22 cellular contexts compared by ENCODE assay signal in genomic region chr4:76712564-76712963, GRCh38.
DNase-seq lines count a peak whose midpoint lies in the region; ATAC-seq, FAIRE-seq and TF ChIP-seq lines count a peak whose summit lies in the region.
"Had no signal": no experiment of that assay in that cellular context is flagged by ENCODE, and none has a peak within 500 bp of the region (broad histone marks: within the 10 kb centered on the region; RNA-seq: fewer than 3 reads in every experiment).

No MANE protein-coding gene starts in this region.

- TF ChIP-seq CTCF in RWPE2 (IDR thresholded peaks at IDR 0.05; ENCODE audit: poor library complexity, severe bottlenecking) (no peak), keratinocyte (optimal IDR thresholded peaks at IDR 0.05 in 1 of 3, IDR thresholded peaks at IDR 0.05 in 1 of 3, conservative IDR thresholded peaks at IDR 0.05 in 1 of 3; ENCODE audit: extremely low read depth in 1 of 3, insufficient read depth in 2 of 3, low read length in 3 of 3) (no peak), GM13976 (IDR thresholded peaks at IDR 0.05; ENCODE audit: borderline replicate concordance, control extremely low read depth, extremely low read depth, insufficient read depth, missing control alignments) (no peak)

- no peaks in the 10 kb centered on the region for H3K9me1 ChIP-seq in keratinocyte (ENCODE audit: control insufficient read depth, extremely low read depth, insufficient read depth, low read length)

- dilution Hi-C loops in keratinocyte (cut with MboI; ENCODE audit: extremely low pct_ligation_motif_present, low sequenced_read_pairs), result no loop called here

- peak; percentile 80 for ATAC-seq in RWPE2 (ENCODE audit: low read depth)
- ATAC-seq in GM21526 (IDR thresholded peaks at IDR 0.05; ENCODE audit: low FRiP score, unreplicated experiment), result no peak
- ATAC-seq: K562 had no signal

- H3K27ac ChIP-seq in RWPE2 (ENCODE audit: poor library complexity, severe bottlenecking), result no peak overlapping the region
- no peak overlapping the region for H3K27ac ChIP-seq in keratinocyte (ENCODE audit: control insufficient read depth, insufficient read depth, low read length)
- H3K27ac ChIP-seq: GM23248, SK-N-MC had no signal

- H4K20me1 ChIP-seq in keratinocyte (ENCODE audit: control insufficient read depth, extremely low read depth, insufficient read depth, low read length), result no peaks in the 10 kb centered on the region

- H3K36me3 ChIP-seq in RWPE2 (ENCODE audit: low read depth) (peaks cover 45% of the 10 kb centered on the region), keratinocyte (ENCODE audit: control insufficient read depth in 2 of 2, extremely low read depth in 1 of 2, insufficient read depth in 2 of 2, low read length in 2 of 2) (peaks cover 0 to 8% of the 10 kb centered on the region in 2 experiments)

- FAIRE-seq in GM12892 (lab: Jason Lieb, UNC) (peak; percentile 14), keratinocyte (lab: Jason Lieb, UNC) (peak; percentile 41)
- FAIRE-seq: K562 had no signal

- H3K4me2 ChIP-seq in keratinocyte (ENCODE audit: control insufficient read depth, extremely low read depth, insufficient read depth, low read depth, low read length), result no peak overlapping the region

- H2AFZ ChIP-seq in keratinocyte (ENCODE audit: control insufficient read depth, low read length), result no peak overlapping the region
- H2AFZ ChIP-seq: GM23248 had no signal

- in situ Hi-C loops in GM13976 (cut with MboI; ENCODE audit: low sequenced_read_pairs, unreplicated experiment), result no loop called here

- no peak overlapping the region for H3K9ac ChIP-seq in keratinocyte (ENCODE audit: control insufficient read depth, extremely low read depth, insufficient read depth, low read length)
- H3K9ac ChIP-seq: GM23248 had no signal

- H3K4me3 ChIP-seq in RWPE2 (ENCODE audit: severe bottlenecking) (no peak overlapping the region), keratinocyte (ENCODE audit: control insufficient read depth in 2 of 3, extremely low read depth in 1 of 3, insufficient read depth in 2 of 3, low read depth in 1 of 3, low read length in 3 of 3) (no peak overlapping the region)
- H3K4me3 ChIP-seq: GM23248, HAP-1, K562, SK-N-MC had no signal

- DNase-seq in GM12892 (ENCODE audit: insufficient read length) (no peak), RWPE2 (ENCODE audit: low spot score) (no peak), keratinocyte (ENCODE audit: low read depth, low spot score) (no peak), GM13976 (ENCODE audit: low spot score) (no peak), NCI-H510A treated with DMSO at 0.1 percent for 48 hours (lab: John Stamatoyannopoulos, UW) (no peak), medulla oblongata (ENCODE audit: extremely low spot score) (no peak)
- DNase-seq: CD4-positive, CD25-positive, alpha-beta regulatory T cell; COR-L47; DMS153; GF-D8; GM23248; NCI-H1092; NCI-H1436 treated with DMSO at 0.1 percent for 48 hours; NCI-H2029; NCI-H2227 treated with DMSO at 0.1 percent for 48 hours; NCI-H524; NCI-H82; SHP77 had no signal

- H3K27me3 ChIP-seq in RWPE2 (ENCODE audit: insufficient read depth, poor library complexity, severe bottlenecking) (no peaks in the 10 kb centered on the region), keratinocyte (ENCODE audit: control insufficient read depth, extremely low read depth, insufficient read depth, low read length) (no peaks in the 10 kb centered on the region)

- no peaks in the 10 kb centered on the region for H3K9me3 ChIP-seq in RWPE2 (ENCODE audit: severe bottlenecking)
- H3K9me3 ChIP-seq in keratinocyte (ENCODE audit: control insufficient read depth, low read depth, low read length), result no peaks in the 10 kb centered on the region
- H3K9me3 ChIP-seq: HAP-1 had no signal

- H3K4me1 ChIP-seq in RWPE2 (ENCODE audit: insufficient read depth, poor library complexity, severe bottlenecking), result peaks cover 17% of the 10 kb centered on the region
- H3K4me1 ChIP-seq in keratinocyte (ENCODE audit: control insufficient read depth, extremely low read depth, insufficient read depth, low read length), result peaks cover 2% of the 10 kb centered on the region
- H3K4me1 ChIP-seq: HAP-1 had no signal

- peaks cover 21% of the 10 kb centered on the region for H3K79me2 ChIP-seq in keratinocyte (ENCODE audit: control insufficient read depth, insufficient read depth, low read length)

- no peak for TF ChIP-seq POLR2A in GM12892 (IDR thresholded peaks at IDR 0.05; ENCODE audit: low read depth, low read length)
